ENCODE assay signal across 1 cellular context in the genomic region with DNA sequence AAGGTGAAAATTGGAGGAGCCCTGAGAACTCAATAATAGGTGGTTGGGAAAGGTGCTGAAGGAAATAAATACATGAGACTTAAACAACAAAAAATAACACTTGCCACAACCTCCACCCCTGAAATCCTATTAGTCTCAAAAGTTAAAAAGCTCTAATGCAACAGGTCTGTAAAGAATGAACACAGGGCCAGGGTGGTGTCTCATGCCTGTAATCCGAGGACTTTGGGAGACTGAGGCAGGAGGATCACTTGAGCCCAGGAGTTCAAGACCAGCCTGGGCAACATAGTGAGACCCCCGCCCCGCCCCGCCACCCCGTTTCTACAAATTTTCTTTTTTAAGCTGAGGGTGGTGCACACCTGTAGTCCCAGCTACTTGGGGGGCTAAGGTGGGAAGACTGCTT.
TF ChIP-seq lines count a peak whose summit lies in the region.

No MANE protein-coding gene starts in this region.

TF ChIP-seq in liver, 16 proteins besides CTCF, POLR2A, EP300 and RAD21 (continued from another document):
- TF ChIP-seq, protein P1, sequence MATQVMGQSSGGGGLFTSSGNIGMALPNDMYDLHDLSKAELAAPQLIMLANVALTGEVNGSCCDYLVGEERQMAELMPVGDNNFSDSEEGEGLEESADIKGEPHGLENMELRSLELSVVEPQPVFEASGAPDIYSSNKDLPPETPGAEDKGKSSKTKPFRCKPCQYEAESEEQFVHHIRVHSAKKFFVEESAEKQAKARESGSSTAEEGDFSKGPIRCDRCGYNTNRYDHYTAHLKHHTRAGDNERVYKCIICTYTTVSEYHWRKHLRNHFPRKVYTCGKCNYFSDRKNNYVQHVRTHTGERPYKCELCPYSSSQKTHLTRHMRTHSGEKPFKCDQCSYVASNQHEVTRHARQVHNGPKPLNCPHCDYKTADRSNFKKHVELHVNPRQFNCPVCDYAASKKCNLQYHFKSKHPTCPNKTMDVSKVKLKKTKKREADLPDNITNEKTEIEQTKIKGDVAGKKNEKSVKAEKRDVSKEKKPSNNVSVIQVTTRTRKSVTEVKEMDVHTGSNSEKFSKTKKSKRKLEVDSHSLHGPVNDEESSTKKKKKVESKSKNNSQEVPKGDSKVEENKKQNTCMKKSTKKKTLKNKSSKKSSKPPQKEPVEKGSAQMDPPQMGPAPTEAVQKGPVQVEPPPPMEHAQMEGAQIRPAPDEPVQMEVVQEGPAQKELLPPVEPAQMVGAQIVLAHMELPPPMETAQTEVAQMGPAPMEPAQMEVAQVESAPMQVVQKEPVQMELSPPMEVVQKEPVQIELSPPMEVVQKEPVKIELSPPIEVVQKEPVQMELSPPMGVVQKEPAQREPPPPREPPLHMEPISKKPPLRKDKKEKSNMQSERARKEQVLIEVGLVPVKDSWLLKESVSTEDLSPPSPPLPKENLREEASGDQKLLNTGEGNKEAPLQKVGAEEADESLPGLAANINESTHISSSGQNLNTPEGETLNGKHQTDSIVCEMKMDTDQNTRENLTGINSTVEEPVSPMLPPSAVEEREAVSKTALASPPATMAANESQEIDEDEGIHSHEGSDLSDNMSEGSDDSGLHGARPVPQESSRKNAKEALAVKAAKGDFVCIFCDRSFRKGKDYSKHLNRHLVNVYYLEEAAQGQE (IDR thresholded peaks at IDR 0.05): no peak
- TF ChIP-seq NR2F2 (IDR thresholded peaks at IDR 0.05): no peak
- no peak for TF ChIP-seq FOXA1 (IDR thresholded peaks at IDR 0.05)
- TF ChIP-seq HNF4G (IDR thresholded peaks at IDR 0.05): no peak
- no peak for TF ChIP-seq GABPA (IDR thresholded peaks at IDR 0.05 in 1 of 2, conservative IDR thresholded peaks at IDR 0.05 in 1 of 2)
- TF ChIP-seq, protein P2, sequence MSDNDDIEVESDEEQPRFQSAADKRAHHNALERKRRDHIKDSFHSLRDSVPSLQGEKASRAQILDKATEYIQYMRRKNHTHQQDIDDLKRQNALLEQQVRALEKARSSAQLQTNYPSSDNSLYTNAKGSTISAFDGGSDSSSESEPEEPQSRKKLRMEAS (IDR thresholded peaks at IDR 0.05): no peak
- TF ChIP-seq FOXA2 (IDR thresholded peaks at IDR 0.05): no peak
- TF ChIP-seq JUND (IDR thresholded peaks at IDR 0.05): no peak
- no peak for TF ChIP-seq YY1 (IDR thresholded peaks at IDR 0.05)
- TF ChIP-seq, protein P3, sequence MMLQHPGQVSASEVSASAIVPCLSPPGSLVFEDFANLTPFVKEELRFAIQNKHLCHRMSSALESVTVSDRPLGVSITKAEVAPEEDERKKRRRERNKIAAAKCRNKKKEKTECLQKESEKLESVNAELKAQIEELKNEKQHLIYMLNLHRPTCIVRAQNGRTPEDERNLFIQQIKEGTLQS (IDR thresholded peaks at IDR 0.05): no peak
- no peak for TF ChIP-seq TAF1 (conservative IDR thresholded peaks at IDR 0.05)
- TF ChIP-seq, protein P4, sequence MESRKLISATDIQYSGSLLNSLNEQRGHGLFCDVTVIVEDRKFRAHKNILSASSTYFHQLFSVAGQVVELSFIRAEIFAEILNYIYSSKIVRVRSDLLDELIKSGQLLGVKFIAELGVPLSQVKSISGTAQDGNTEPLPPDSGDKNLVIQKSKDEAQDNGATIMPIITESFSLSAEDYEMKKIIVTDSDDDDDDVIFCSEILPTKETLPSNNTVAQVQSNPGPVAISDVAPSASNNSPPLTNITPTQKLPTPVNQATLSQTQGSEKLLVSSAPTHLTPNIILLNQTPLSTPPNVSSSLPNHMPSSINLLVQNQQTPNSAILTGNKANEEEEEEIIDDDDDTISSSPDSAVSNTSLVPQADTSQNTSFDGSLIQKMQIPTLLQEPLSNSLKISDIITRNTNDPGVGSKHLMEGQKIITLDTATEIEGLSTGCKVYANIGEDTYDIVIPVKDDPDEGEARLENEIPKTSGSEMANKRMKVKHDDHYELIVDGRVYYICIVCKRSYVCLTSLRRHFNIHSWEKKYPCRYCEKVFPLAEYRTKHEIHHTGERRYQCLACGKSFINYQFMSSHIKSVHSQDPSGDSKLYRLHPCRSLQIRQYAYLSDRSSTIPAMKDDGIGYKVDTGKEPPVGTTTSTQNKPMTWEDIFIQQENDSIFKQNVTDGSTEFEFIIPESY (IDR thresholded peaks at IDR 0.05): no peak
- no peak for TF ChIP-seq HNF4A (conservative IDR thresholded peaks at IDR 0.05)
